8 cellular contexts compared by ENCODE assay signal in the genomic region with DNA sequence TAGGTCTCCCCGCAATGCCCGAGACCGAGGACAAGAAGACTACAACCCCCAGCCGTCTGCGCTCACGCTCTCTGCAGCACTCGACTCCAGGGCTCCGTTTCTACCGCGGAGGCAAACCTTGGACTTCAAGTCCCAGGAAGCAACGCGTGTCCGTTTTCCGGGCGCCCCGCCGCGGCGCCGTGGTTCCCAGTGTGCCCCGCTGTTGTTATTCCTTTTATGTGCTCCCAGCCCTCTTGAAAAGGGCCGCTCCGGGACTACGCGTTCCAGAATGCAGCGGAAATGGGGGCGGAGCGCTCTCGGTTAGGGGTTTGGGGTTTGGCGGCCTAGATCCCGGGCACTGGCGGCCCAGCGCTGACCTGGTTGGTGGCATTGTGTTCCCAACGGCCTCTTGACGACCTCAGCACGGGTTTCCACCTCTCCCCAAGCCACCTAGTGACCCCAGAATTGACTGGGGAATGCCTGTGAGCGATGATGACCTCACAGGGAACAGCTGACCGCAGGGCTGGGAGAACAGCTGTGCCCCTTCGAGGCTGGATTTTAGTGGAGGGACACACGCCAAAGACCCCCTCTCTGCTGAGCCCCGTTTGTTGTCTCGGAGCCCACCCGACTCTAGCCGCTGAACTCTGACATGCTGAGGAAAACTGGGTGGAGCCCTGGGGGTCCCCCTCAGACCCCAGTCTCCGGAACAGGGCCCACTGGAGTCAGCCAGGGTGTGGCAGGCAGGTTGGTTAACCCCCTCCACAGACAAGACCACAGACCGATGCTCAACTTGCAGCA. TPM values are rescaled to one million over a fixed set of nuclear protein-coding genes. Genes with fewer than 3 reads are reported as not detected.
DNase-seq lines count a peak whose midpoint lies in the region; ATAC-seq and TF ChIP-seq lines count a peak whose summit lies in the region.

No MANE protein-coding gene starts in this region.

- TF ChIP-seq POLR2A in GM18505 (IDR thresholded peaks at IDR 0.05; ENCODE audit: borderline replicate concordance, extremely low read depth, insufficient read depth, insufficient read length): peak; percentile 70
- TF ChIP-seq POLR2A in uterus (IDR thresholded peaks at IDR 0.05): peak; percentile 83 to 96

- TF ChIP-seq CTCF in ascending aorta (IDR thresholded peaks at IDR 0.05): no peak
- peak in 2 of 4 experiments; percentile 2 to 15 for TF ChIP-seq CTCF in uterus (IDR thresholded peaks at IDR 0.05)

- H3K4me1 ChIP-seq in ascending aorta (peaks cover 21 to 44% of the 10 kb centered on the region in 2 donors), right cardiac atrium (ENCODE audit: control insufficient read depth, insufficient read depth, low read length) (peaks cover 4% of the 10 kb centered on the region), uterus (peaks cover 0 to 33% of the 10 kb centered on the region in 2 donors)

- no peaks in the 10 kb centered on the region for H3K36me3 ChIP-seq in ascending aorta
- no peaks in the 10 kb centered on the region for H3K36me3 ChIP-seq in uterus

- H3K9me3 Mint-ChIP-seq in T-helper 2 cell treated with Interferon-gamma antibody and Interleukin-4, amounts not matched to agents 5 μg/mL and 100 μg/mL, for 36 hours: no peaks in the 10 kb centered on the region

- peak overlapping the region; percentile 85 to 95 for H3K27ac ChIP-seq in ascending aorta
- H3K27ac ChIP-seq in right cardiac atrium (ENCODE audit: low read length): peak overlapping the region; percentile 98
- peak overlapping the region; percentile 98 to 99 for H3K27ac ChIP-seq in uterus

- intact Hi-C loops in ascending aorta (cut with DNase I) (loop anchor here (1.0 to 2.0 kb wide), 2 partner anchors 19 to 30 kb away; partner anchors contain the start of gene ABCB8), right cardiac atrium (cut with DNase I) (no loop called here), uterus (cut with DNase I; ENCODE audit: low total_unique reads) (no loop called here)

- H3K27ac Mint-ChIP-seq in T-helper 2 cell treated with Interferon-gamma antibody and Interleukin-4, amounts not matched to agents 5 μg/mL and 100 μg/mL, for 36 hours: peak overlapping the region; percentile 92

- ATAC-seq in GM18505 (IDR thresholded peaks at IDR 0.05; ENCODE audit: unreplicated experiment) (peak; percentile 86), HG02970 (IDR thresholded peaks at IDR 0.05; ENCODE audit: low FRiP score, unreplicated experiment) (peak; percentile 84), right cardiac atrium (peak; percentile 91 to 94)

- WGBS in right cardiac atrium: under 1% methylated on average over 46 of the region's 46 CpGs

- H3K4me3 ChIP-seq in ascending aorta (peak overlapping the region; percentile 92 to 95), right cardiac atrium (ENCODE audit: low read length) (peak overlapping the region; percentile 91), uterus (peak overlapping the region; percentile 58 to 82)

- no peaks in the 10 kb centered on the region for H3K27me3 Mint-ChIP-seq in T-helper 2 cell treated with Interferon-gamma antibody and Interleukin-4, amounts not matched to agents 5 μg/mL and 100 μg/mL, for 36 hours (ENCODE audit: low read depth)

- peak overlapping the region; percentile 98 for H3K4me3 Mint-ChIP-seq in T-helper 2 cell treated with Interferon-gamma antibody and Interleukin-4, amounts not matched to agents 5 μg/mL and 100 μg/mL, for 36 hours

- DNase-seq in NCI-H187 treated with DMSO at 0.1 percent for 48 hours (lab: John Stamatoyannopoulos, UW) (peak; percentile 99), ascending aorta (ENCODE audit: low spot score in 2 of 2) (peak; percentile 98 to 100), right cardiac atrium (peak; percentile 99 to 100 (median 99)), pulmonary artery endothelial cell (ENCODE audit: low read depth, low spot score) (peak; percentile 98), uterus (peak; percentile 98 to 99)
- DNase-seq in T-helper 2 cell treated with Interferon-gamma antibody and Interleukin-4, amounts not matched to agents 5 μg/mL and 100 μg/mL, for 36 hours (ENCODE audit: low spot score): peak; percentile 97

- H3K9me3 ChIP-seq in ascending aorta (no peaks in the 10 kb centered on the region), right cardiac atrium (ENCODE audit: control insufficient read depth, low read length) (no peaks in the 10 kb centered on the region), uterus (no peaks in the 10 kb centered on the region)

- H3K4me1 Mint-ChIP-seq in T-helper 2 cell treated with Interferon-gamma antibody and Interleukin-4, amounts not matched to agents 5 μg/mL and 100 μg/mL, for 36 hours (ENCODE audit: low read depth): peaks cover 27% of the 10 kb centered on the region

- no peaks in the 10 kb centered on the region for H3K27me3 ChIP-seq in ascending aorta
- no peaks in the 10 kb centered on the region for H3K27me3 ChIP-seq in right cardiac atrium (ENCODE audit: control insufficient read depth, insufficient read depth)
- H3K27me3 ChIP-seq in uterus: no peaks in the 10 kb centered on the region

- H3K36me3 Mint-ChIP-seq in T-helper 2 cell treated with Interferon-gamma antibody and Interleukin-4, amounts not matched to agents 5 μg/mL and 100 μg/mL, for 36 hours (ENCODE audit: low read depth): peaks cover under 1% of the 10 kb centered on the region

RNA-seq across cellular contexts. Expression of gene CDK5, which starts 0.5 kb away (rescaled TPM):
- total RNA-seq in ascending aorta (15.8 TPM), right cardiac atrium (10 to 100 TPM in 1 of 4 donors, 1 to 10 TPM in 3; 6.2 to 11.2 (median 7.4) TPM), pulmonary artery endothelial cell (18.2 and 19.1 TPM in 2 replicates), uterus (1 to 10 TPM in 3 of 4 donors, under 1 TPM in 1; 0.51 to 9.3 (median 2.7) TPM)
- polyA plus RNA-seq in right cardiac atrium: 6.5 TPM

RNA-seq across cellular contexts. Expression of gene SLC4A2, which starts 1.2 kb away (rescaled TPM):
- total RNA-seq in ascending aorta (390 TPM), right cardiac atrium (100 to 1,000 TPM in 2 of 4 donors, 10 to 100 TPM in 2; 83.5 to 120 (median 96.5) TPM), pulmonary artery endothelial cell (64.6 and 79.7 TPM in 2 replicates), uterus (100 to 1,000 TPM in 2 of 4 donors, 10 to 100 TPM in 2; 37.4 to 177 (median 88.6) TPM)
- polyA plus RNA-seq in right cardiac atrium: 61.7 TPM

RNA-seq across cellular contexts. Expression of gene ASIC3, which starts 9.8 kb away (rescaled TPM):
- total RNA-seq in ascending aorta (not detected), right cardiac atrium (1 to 10 TPM; 4.0 to 6.5 (median 5.0) TPM), pulmonary artery endothelial cell (0.07 TPM in 2 replicates), uterus (10 to 100 TPM in 1 of 4 donors, 1 to 10 TPM in 2, not detected in 1; 1.0 to 16.8 (median 1.3) TPM)
- 5.3 TPM for polyA plus RNA-seq in right cardiac atrium

RNA-seq across cellular contexts. Expression of gene FASTK, which starts 22.4 kb away (rescaled TPM):
- 121 TPM for total RNA-seq in ascending aorta
- total RNA-seq in right cardiac atrium: 10 to 100 TPM; 64.1 to 82.0 (median 68.9) TPM
- 133 TPM for polyA plus RNA-seq in right cardiac atrium
- total RNA-seq in pulmonary artery endothelial cell: 67.0 and 75.0 TPM in 2 replicates
- 10 to 100 TPM; 37.1 to 84.9 (median 52.4) TPM for total RNA-seq in uterus

RNA-seq across cellular contexts. Expression of gene TMUB1, which starts 25.1 kb away (rescaled TPM):
- total RNA-seq in ascending aorta (143 TPM), right cardiac atrium (10 to 100 TPM; 28.5 to 36.5 (median 35.8) TPM), pulmonary artery endothelial cell (18.0 and 19.6 TPM in 2 replicates), uterus (10 to 100 TPM in 2 of 4 donors, 1 to 10 TPM in 2; 2.9 to 32.8 (median 8.6) TPM)
- 55.2 TPM for polyA plus RNA-seq in right cardiac atrium

Comparison
In these comparisons a context has a peak if more than half of its experiments do, and no peak if none do; other contexts are left out.
1. Peak in every context shown above with its lines: DNase-seq, ATAC-seq, H3K4me3 ChIP-seq and H3K27ac ChIP-seq.